In genomic region chr2:25419678-25420242, GRCh38 we compare ENCODE assay signal across 8 cellular contexts.
A peak's percentile ranks its signal among the peaks of the same experiment; 100 is the strongest.
DNase-seq lines count a peak whose midpoint lies in the region; ATAC-seq lines count a peak whose summit lies in the region.

No MANE protein-coding gene starts in this region.

- peaks cover 9% of the 10 kb centered on the region for H3K9me3 Mint-ChIP-seq in stimulated activated naive CD8-positive, alpha-beta T cell treated with anti-CD3 and anti-CD28 coated beads, Interleukin-15, Interleukin-2, amounts not matched to agents 100 ng/mL and 50 ng/mL, for 24 hours

- peaks cover 41% of the 10 kb centered on the region for H3K4me1 Mint-ChIP-seq in stimulated activated naive CD8-positive, alpha-beta T cell treated with anti-CD3 and anti-CD28 coated beads, Interleukin-15, Interleukin-2, amounts not matched to agents 100 ng/mL and 50 ng/mL, for 24 hours (ENCODE audit: low read depth)

- H3K27ac Mint-ChIP-seq in stimulated activated naive CD8-positive, alpha-beta T cell treated with anti-CD3 and anti-CD28 coated beads, Interleukin-15, Interleukin-2, amounts not matched to agents 100 ng/mL and 50 ng/mL, for 24 hours = peak overlapping the region; percentile 74

- H3K36me3 Mint-ChIP-seq in stimulated activated naive CD8-positive, alpha-beta T cell treated with anti-CD3 and anti-CD28 coated beads, Interleukin-15, Interleukin-2, amounts not matched to agents 100 ng/mL and 50 ng/mL, for 24 hours (ENCODE audit: low read depth) = peaks cover 20% of the 10 kb centered on the region

- peak; percentile 54 for ATAC-seq in HG02588 (IDR thresholded peaks at IDR 0.05; ENCODE audit: unreplicated experiment)
- peak; percentile 41 for ATAC-seq in HG03575 (IDR thresholded peaks at IDR 0.05; ENCODE audit: extremely low read depth, insufficient number of reproducible peaks, low FRiP score, unreplicated experiment)

- no peaks in the 10 kb centered on the region for H3K27me3 Mint-ChIP-seq in stimulated activated naive CD8-positive, alpha-beta T cell treated with anti-CD3 and anti-CD28 coated beads, Interleukin-15, Interleukin-2, amounts not matched to agents 100 ng/mL and 50 ng/mL, for 24 hours

- peak overlapping the region; percentile 7 for H3K4me3 Mint-ChIP-seq in stimulated activated naive CD8-positive, alpha-beta T cell treated with anti-CD3 and anti-CD28 coated beads, Interleukin-15, Interleukin-2, amounts not matched to agents 100 ng/mL and 50 ng/mL, for 24 hours

- DNase-seq in DMS 273 (lab: John Stamatoyannopoulos, UW; ENCODE audit: unreplicated experiment) (peak; percentile 38), DMS 273 treated with DMSO at 0.1 percent for 48 hours (lab: John Stamatoyannopoulos, UW) (no peak), NCI-H345 treated with DMSO at 0.1 percent for 48 hours (lab: John Stamatoyannopoulos, UW; ENCODE audit: unreplicated experiment) (no peak), cerebellum (ENCODE audit: low spot score) (no peak), OCI-M2 (lab: John Stamatoyannopoulos, UW; ENCODE audit: unreplicated experiment) (no peak)
